ENCODE assay signal across 19 cellular contexts in genomic region chr4:158254328-158254727, GRCh38. TPM values are rescaled to one million over a fixed set of nuclear protein-coding genes. Genes with fewer than 3 reads are reported as not detected.
A peak's percentile ranks its signal among the peaks of the same experiment; 100 is the strongest.
DNase-seq lines count a peak whose midpoint lies in the region; ATAC-seq and TF ChIP-seq lines count a peak whose summit lies in the region.
"Had no signal": no experiment of that assay in that cellular context is flagged by ENCODE, and none has a peak within 500 bp of the region (broad histone marks: within the 10 kb centered on the region; RNA-seq: fewer than 3 reads in every experiment).

No MANE protein-coding gene starts in this region.

- H3K79me2 ChIP-seq in MM.1S (ENCODE audit: low read length), result no peaks in the 10 kb centered on the region

- H3K9ac ChIP-seq in MM.1S (ENCODE audit: low read length), result no peak overlapping the region

- H3K36me3 ChIP-seq in MM.1S (replicated peaks; ENCODE audit: insufficient read depth, low read length), result no peaks in the 10 kb centered on the region
- H3K36me3 ChIP-seq in thoracic aorta, result no peaks in the 10 kb centered on the region
- H3K36me3 ChIP-seq: SJSA1 had no signal

- no peaks in the 10 kb centered on the region for H3K9me3 ChIP-seq in MM.1S (replicated peaks; ENCODE audit: insufficient read depth, low read length)
- no peaks in the 10 kb centered on the region for H3K9me3 ChIP-seq in thoracic aorta
- H3K9me3 ChIP-seq: SJSA1 had no signal

- H2AFZ ChIP-seq in MM.1S (ENCODE audit: low read length), result no peak overlapping the region
- H2AFZ ChIP-seq: PC-9 had no signal

- peak; percentile 25 for DNase-seq in MM.1S
- no peak for DNase-seq in caudate nucleus (lab: John Stamatoyannopoulos, UW)
- no peak for DNase-seq in thoracic aorta (ENCODE audit: low spot score)
- no peak for DNase-seq in hypothalamus (lab: John Stamatoyannopoulos, UW)
- no peak for DNase-seq in DMS153 (lab: John Stamatoyannopoulos, UW)
- DNase-seq: AML-193, COR-L47, EL, IMR-90, Kasumi-1, MV-4-11, NCI-H1417 treated with DMSO at 0.1 percent for 48 hours, NCI-H2081, NCI-H748 treated with DMSO at 0.1 percent for 48 hours, PC-9, SW 1271 had no signal

- peak overlapping the region; percentile 22; the same call in 1 of the 2 replicates for H3K4me2 ChIP-seq in MM.1S (ENCODE audit: low read depth, low read length)
- H3K4me2 ChIP-seq: PC-9 had no signal

- H3F3A ChIP-seq in MM.1S (ENCODE audit: insufficient read depth, low read length), result peaks cover 3% of the 10 kb centered on the region; the same call in 1 of the 2 replicates

- ATAC-seq in GM19324 (IDR thresholded peaks at IDR 0.05; ENCODE audit: low FRiP score, unreplicated experiment) (peak; percentile 68), thoracic aorta (ENCODE audit: insufficient number of reproducible peaks, low FRiP score, low read depth) (no peak), GM18502 (IDR thresholded peaks at IDR 0.05; ENCODE audit: poor library complexity, unreplicated experiment) (no peak)

- H3K27me3 ChIP-seq in MM.1S (replicated peaks; ENCODE audit: insufficient read depth, low read length) (no peaks in the 10 kb centered on the region), thoracic aorta (replicated peaks; ENCODE audit: insufficient read depth) (no peaks in the 10 kb centered on the region)
- H3K27me3 ChIP-seq: SJSA1 had no signal

- no peak for TF ChIP-seq CTCF in MM.1S (IDR thresholded peaks at IDR 0.05; ENCODE audit: low read length)
- TF ChIP-seq CTCF in thoracic aorta (IDR thresholded peaks at IDR 0.05), result no peak

- H4K20me1 ChIP-seq in MM.1S (ENCODE audit: insufficient read depth, low read length), result no peaks in the 10 kb centered on the region

- H3K9me2 ChIP-seq in MM.1S (replicated peaks; ENCODE audit: insufficient read depth, low read length), result no peaks in the 10 kb centered on the region

- H3K27ac ChIP-seq in MM.1S (ENCODE audit: low read length) (peak overlapping the region; percentile 24; the same call in 1 of the 2 replicates), caudate nucleus (ENCODE audit: low read depth, low read length) (peak overlapping the region; percentile 65), thoracic aorta (peak overlapping the region; percentile 25 to 58)
- H3K27ac ChIP-seq: PC-9, SJSA1 had no signal

- H3K4me1 ChIP-seq in MM.1S (ENCODE audit: low read length) (peaks cover 12% of the 10 kb centered on the region; the same call in 1 of the 2 replicates), thoracic aorta (ENCODE audit: control insufficient read depth in 1 of 2, low read depth in 2 of 2) (peaks cover 6 to 17% of the 10 kb centered on the region in 2 donors)
- H3K4me1 ChIP-seq: SJSA1 had no signal

- H3K4me3 ChIP-seq in MM.1S (ENCODE audit: low read length), result no peak overlapping the region
- no peak overlapping the region for H3K4me3 ChIP-seq in thoracic aorta
- H3K4me3 ChIP-seq: PC-9, SJSA1 had no signal

RNA-seq across cellular contexts. Expression of gene TMEM144, which starts 44.0 kb away (rescaled TPM):
- 10 to 100 TPM; 22.6 to 24.2 TPM for total RNA-seq in thoracic aorta
